Comparison of ENCODE assay signal across 15 cellular contexts in genomic region chr9:131235480-131235851, GRCh38. TPM values are rescaled to one million over a fixed set of nuclear protein-coding genes. Genes with fewer than 3 reads are reported as not detected.
DNase-seq lines count a peak whose midpoint lies in the region; ATAC-seq and TF ChIP-seq lines count a peak whose summit lies in the region.
"Had no signal": no experiment of that assay in that cellular context is flagged by ENCODE, and none has a peak within 500 bp of the region (broad histone marks: within the 10 kb centered on the region; RNA-seq: fewer than 3 reads in every experiment).

No MANE protein-coding gene starts in this region.

- H3K9me3 Mint-ChIP-seq in CD4-positive, alpha-beta T cell, result no peaks in the 10 kb centered on the region
- no peaks in the 10 kb centered on the region for H3K9me3 Mint-ChIP-seq in natural killer cell treated with Interleukin-12 subunit alpha and Interleukin-12 subunit beta and Interleukin-15 and Interleukin-18, amount 100 ng/mL, for 72 hours
- H3K9me3 Mint-ChIP-seq: activated T-cell treated with anti-CD3 and anti-CD28 coated beads, Interleukin-2, amount 50 U/mL, for 24 hours had no signal

- CTCF ChIA-PET in CD4-positive, alpha-beta T cell (lab: Charles Lee), result interaction anchor here (1.1 kb wide), 1 partner anchor 33 kb away, joined by 3 read pairs; no protein-coding TSS in a partner anchor

- peaks cover 3% of the 10 kb centered on the region for H3K36me3 ChIP-seq in cardiac muscle cell

- POLR2A ChIA-PET in CD4-positive, alpha-beta T cell (lab: Charles Lee), result interaction anchor here (1.0 to 10.1 kb wide), 4 partner anchors 19 to 44 kb away, joined by 4 to 132 read pairs (median 68); partner anchors contain the start of gene FAM78A

- no peaks in the 10 kb centered on the region for H3K27me3 ChIP-seq in CD4-positive, alpha-beta T cell (ENCODE audit: control insufficient read depth, insufficient read depth, low read length)
- H3K27me3 ChIP-seq in cardiac muscle cell, result no peaks in the 10 kb centered on the region
- H3K27me3 ChIP-seq: body of pancreas had no signal

- no peak overlapping the region for H3K4me3 ChIP-seq in cardiac muscle cell
- H3K4me3 ChIP-seq: body of pancreas had no signal

- H3K27me3 Mint-ChIP-seq in CD4-positive, alpha-beta T cell, result no peaks in the 10 kb centered on the region
- no peaks in the 10 kb centered on the region for H3K27me3 Mint-ChIP-seq in T-helper 17 cell
- H3K27me3 Mint-ChIP-seq in natural killer cell treated with Interleukin-12 subunit alpha and Interleukin-12 subunit beta and Interleukin-15 and Interleukin-18, amount 100 ng/mL, for 72 hours, result no peaks in the 10 kb centered on the region
- H3K27me3 Mint-ChIP-seq: activated T-cell treated with anti-CD3 and anti-CD28 coated beads, Interleukin-2, amount 50 U/mL, for 24 hours had no signal

- ATAC-seq in CD4-positive, alpha-beta T cell (ENCODE audit: poor library complexity), result no peak
- ATAC-seq in T-helper 17 cell (no peak), GM18861 (IDR thresholded peaks at IDR 0.05; ENCODE audit: unreplicated experiment) (no peak)
- ATAC-seq in natural killer cell treated with Interleukin-12 subunit alpha and Interleukin-12 subunit beta and Interleukin-15 and Interleukin-18, amount 100 ng/mL, for 72 hours, result no peak
- ATAC-seq: body of pancreas had no signal

- H3K4me1 ChIP-seq in cardiac muscle cell (ENCODE audit: low read depth), result peaks cover 69% of the 10 kb centered on the region

- H3K9me3 ChIP-seq in CD4-positive, alpha-beta T cell (ENCODE audit: control insufficient read depth, low read length), result no peaks in the 10 kb centered on the region
- H3K9me3 ChIP-seq in T-helper 17 cell (ENCODE audit: control insufficient read depth, low read length, poor library complexity, severe bottlenecking), result no peaks in the 10 kb centered on the region
- no peaks in the 10 kb centered on the region for H3K9me3 ChIP-seq in cardiac muscle cell (ENCODE audit: low read depth)
- H3K9me3 ChIP-seq: body of pancreas had no signal

- DNase-seq in CD4-positive, alpha-beta T cell, result no peak
- DNase-seq in T-helper 17 cell, result no peak
- peak in 1 of 2 donors; percentile 87 for DNase-seq in cardiac muscle cell (ENCODE audit: low read depth in 1 of 2, low spot score in 1 of 2)
- DNase-seq in natural killer cell treated with Interleukin-12 subunit alpha and Interleukin-12 subunit beta and Interleukin-15 and Interleukin-18, amount 100 ng/mL, for 72 hours (ENCODE audit: low spot score), result no peak
- no peak for DNase-seq in NCI-H345 treated with DMSO at 0.1 percent for 48 hours (lab: John Stamatoyannopoulos, UW; ENCODE audit: unreplicated experiment)
- DNase-seq in HuH-7.5 (ENCODE audit: low spot score), result no peak
- DNase-seq: activated CD4-positive, alpha-beta T cell treated with anti-CD3 and anti-CD28 coated beads, Interleukin-2, amount 50 U/mL, for 4 hours; activated T-cell treated with anti-CD3 and anti-CD28 coated beads, Interleukin-2, amount 50 U/mL, for 24 hours; body of pancreas; foreskin fibroblast; hypothalamus; NCI-H1930; NCI-H446 treated with DMSO at 0.1 percent for 48 hours had no signal

- H3K4me3 Mint-ChIP-seq in CD4-positive, alpha-beta T cell, result no peak overlapping the region
- no peak overlapping the region for H3K4me3 Mint-ChIP-seq in T-helper 17 cell
- H3K4me3 Mint-ChIP-seq in natural killer cell treated with Interleukin-12 subunit alpha and Interleukin-12 subunit beta and Interleukin-15 and Interleukin-18, amount 100 ng/mL, for 72 hours, result no peak overlapping the region
- H3K4me3 Mint-ChIP-seq: activated T-cell treated with anti-CD3 and anti-CD28 coated beads, Interleukin-2, amount 50 U/mL, for 24 hours had no signal

- H3K4me1 Mint-ChIP-seq in CD4-positive, alpha-beta T cell (ENCODE audit: low read depth), result peaks cover 51% of the 10 kb centered on the region
- H3K4me1 Mint-ChIP-seq in T-helper 17 cell, result peaks cover 36% of the 10 kb centered on the region
- peaks cover 36 to 45% of the 10 kb centered on the region in 2 donors for H3K4me1 Mint-ChIP-seq in natural killer cell treated with Interleukin-12 subunit alpha and Interleukin-12 subunit beta and Interleukin-15 and Interleukin-18, amount 100 ng/mL, for 72 hours (ENCODE audit: low read depth in 2 of 2)

- TF ChIP-seq CTCF in CD4-positive, alpha-beta T cell (IDR thresholded peaks at IDR 0.05), result no peak
- no peak for TF ChIP-seq CTCF in cardiac muscle cell (IDR thresholded peaks at IDR 0.05; ENCODE audit: low read depth, low read length)

- peak overlapping the region; percentile 95 for H3K27ac Mint-ChIP-seq in CD4-positive, alpha-beta T cell
- peak overlapping the region; percentile 96 for H3K27ac Mint-ChIP-seq in T-helper 17 cell
- peak overlapping the region; percentile 79 to 95 for H3K27ac Mint-ChIP-seq in natural killer cell treated with Interleukin-12 subunit alpha and Interleukin-12 subunit beta and Interleukin-15 and Interleukin-18, amount 100 ng/mL, for 72 hours

- peaks cover 46% of the 10 kb centered on the region for H3K36me3 Mint-ChIP-seq in CD4-positive, alpha-beta T cell (ENCODE audit: low read depth)
- peaks cover 2% of the 10 kb centered on the region for H3K36me3 Mint-ChIP-seq in T-helper 17 cell (ENCODE audit: low read depth)
- peaks cover 8% of the 10 kb centered on the region for H3K36me3 Mint-ChIP-seq in natural killer cell treated with Interleukin-12 subunit alpha and Interleukin-12 subunit beta and Interleukin-15 and Interleukin-18, amount 100 ng/mL, for 72 hours

- intact Hi-C loops in CD4-positive, alpha-beta T cell (cut with DNase I, micrococcal nuclease), result loop anchor here in 1 of 2 experiments (5.0 to 10.0 kb wide), 2 partner anchors 53 to 99 kb away; no protein-coding TSS in a partner anchor

- H3K27ac ChIP-seq in CD4-positive, alpha-beta T cell (ENCODE audit: low read depth, low read length), result no peak overlapping the region
- peak overlapping the region; percentile 100 for H3K27ac ChIP-seq in cardiac muscle cell
- H3K27ac ChIP-seq: body of pancreas, KMS-11 had no signal

RNA-seq across cellular contexts. Expression of gene FAM78A, which starts 40.8 kb away (rescaled TPM):
- total RNA-seq in CD4-positive, alpha-beta T cell, result 10 to 100 TPM; 62.4 to 62.7 TPM
- total RNA-seq in T-helper 17 cell (10 to 100 TPM; 59.5 to 60.4 TPM), cardiac muscle cell (39.6 and 42.6 TPM in 2 replicates)
- polyA plus RNA-seq in cardiac muscle cell, result 21.5 and 29.5 TPM in 2 replicates
- total RNA-seq in natural killer cell treated with Interleukin-12 subunit alpha and Interleukin-12 subunit beta and Interleukin-15 and Interleukin-18, amount 100 ng/mL, for 72 hours, result 10 to 100 TPM; 46.2 to 53.3 TPM

RNA-seq across cellular contexts. Expression of gene PLPP7, which starts 54.1 kb away (rescaled TPM):
- under 1 TPM in 1 of 2 experiments, not detected in 1; 0.22 TPM for total RNA-seq in CD4-positive, alpha-beta T cell
- total RNA-seq in T-helper 17 cell, result under 1 TPM in 1 of 2 donors, not detected in 1; 0.17 TPM
- 50.3 and 52.5 TPM in 2 replicates for total RNA-seq in cardiac muscle cell
- polyA plus RNA-seq in cardiac muscle cell, result 36.9 and 42.5 TPM in 2 replicates
- total RNA-seq in natural killer cell treated with Interleukin-12 subunit alpha and Interleukin-12 subunit beta and Interleukin-15 and Interleukin-18, amount 100 ng/mL, for 72 hours, result under 1 TPM in 1 of 2 donors, not detected in 1; 0.74 TPM

Comparison
In these comparisons a context has a peak if more than half of its experiments do, and no peak if none do; other contexts are left out.
1. RNA of gene PLPP7, which starts 54.1 kb away (total RNA-seq): 50.3 to 52.5 TPM in cardiac muscle cell; 0.74 TPM in natural killer cell treated with Interleukin-12 subunit alpha and Interleukin-12 subunit beta and Interleukin-15 and Interleukin-18, amount 100 ng/mL, for 72 hours, 0.22 TPM in CD4-positive, alpha-beta T cell and 0.17 TPM in T-helper 17 cell; every median in the first group is over 10 times any median in the second.
2. Peak in every context shown above with its lines, with median percentiles within 50 percentile points of each other: H3K27ac Mint-ChIP-seq.